ENCODE assay signal across 26 cellular contexts in the genomic region with DNA sequence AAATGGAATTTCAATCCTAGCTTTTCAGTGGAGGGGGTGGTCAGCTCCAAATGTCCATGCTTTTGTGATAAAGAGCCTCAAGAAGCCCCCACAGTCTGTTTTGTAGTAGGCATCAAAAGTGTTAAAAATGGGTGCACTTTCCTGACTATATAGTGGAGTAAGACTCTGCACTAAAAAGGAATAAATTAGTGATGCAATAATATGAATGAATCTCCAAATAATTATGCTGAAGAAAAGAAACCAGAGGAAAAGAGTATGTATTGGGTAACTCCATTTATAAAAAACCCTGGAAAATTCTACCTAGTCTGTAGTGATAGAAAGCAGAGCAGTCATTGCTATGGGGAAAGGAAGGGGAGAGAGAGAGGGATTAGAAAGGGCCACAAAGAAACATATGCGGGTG.
"Had no signal": no experiment of that assay in that cellular context is flagged by ENCODE, and none has a peak within 500 bp of the region (broad histone marks: within the 10 kb centered on the region; RNA-seq: fewer than 3 reads in every experiment).

No MANE protein-coding gene starts in this region.

- H3K27me3 ChIP-seq: adrenal gland, Peyer's patch had no signal

- H3K27ac Mint-ChIP-seq: activated CD8-positive, alpha-beta T cell treated with anti-CD3 and anti-CD28 coated beads, Interleukin-2, amount 10 ng/mL, durations not matched to agents 7 days and 5 days; activated naive CD8-positive, alpha-beta T cell treated with anti-CD3 and anti-CD28 coated beads, Interleukin-2, amount 10 ng/mL, durations not matched to agents 7 days and 5 days; T-helper 17 cell; WTC11 had no signal

- H3K36me3 ChIP-seq: adrenal gland, Peyer's patch had no signal

- H3K4me1 ChIP-seq: adrenal gland, Peyer's patch had no signal

- H3K9me3 ChIP-seq: adrenal gland, Peyer's patch had no signal

- DNase-seq: activated CD4-positive, alpha-beta T cell treated with anti-CD3 and anti-CD28 coated beads for 48 hours; activated CD4-positive, alpha-beta T cell treated with anti-CD3 and anti-CD28 coated beads, Interleukin-2, amount 50 U/mL, for 4 hours; activated CD4-positive, CD25-positive, alpha-beta regulatory T cell treated with anti-CD3 and anti-CD28 coated beads, Interleukin-2, amount 50 U/mL, for 72 hours; activated CD8-positive, alpha-beta memory T cell treated with anti-CD3 and anti-CD28 coated beads, Interleukin-2, amount 50 U/mL, for 48 hours; activated CD8-positive, alpha-beta T cell treated with anti-CD3 and anti-CD28 coated beads, Interleukin-2, amount 10 ng/mL, durations not matched to agents 7 days and 5 days; activated naive CD4-positive, alpha-beta T cell treated with anti-CD3 and anti-CD28 coated beads, Interleukin-2, amount 50 U/mL, for 16 hours; activated naive CD8-positive, alpha-beta T cell treated with anti-CD3 and anti-CD28 coated beads, Interleukin-2, amount 10 ng/mL, durations not matched to agents 7 days and 5 days; activated T-cell treated with anti-CD3 and anti-CD28 coated beads, Interleukin-2, amount 50 U/mL, for 1 hour; adrenal gland; anterior cingulate cortex; cerebellar nuclear complex; Kasumi-1; KBM-7; NCI-H1105 treated with DMSO at 0.1 percent for 48 hours; NCI-H1436 treated with DMSO at 0.1 percent for 48 hours; NCI-H187; NCI-H2081 treated with DMSO at 0.1 percent for 48 hours; NCI-H2171; NCI-H2227 treated with DMSO at 0.1 percent for 48 hours; NCI-H510A; Peyer's patch; SHP77; T-helper 17 cell; T-helper 9 cell had no signal

- H3K27ac ChIP-seq: adrenal gland, Peyer's patch, RWPE1 had no signal

- H3K4me3 Mint-ChIP-seq: activated CD8-positive, alpha-beta T cell treated with anti-CD3 and anti-CD28 coated beads, Interleukin-2, amount 10 ng/mL, durations not matched to agents 7 days and 5 days; activated naive CD8-positive, alpha-beta T cell treated with anti-CD3 and anti-CD28 coated beads, Interleukin-2, amount 10 ng/mL, durations not matched to agents 7 days and 5 days; T-helper 17 cell; WTC11 had no signal

- H3K36me3 Mint-ChIP-seq: WTC11 had no signal

- H3K4me3 ChIP-seq: adrenal gland, Peyer's patch had no signal

- H3K4me1 Mint-ChIP-seq: activated naive CD8-positive, alpha-beta T cell treated with anti-CD3 and anti-CD28 coated beads, Interleukin-2, amount 10 ng/mL, durations not matched to agents 7 days and 5 days; T-helper 17 cell; WTC11 had no signal

- H3K27me3 Mint-ChIP-seq: activated naive CD8-positive, alpha-beta T cell treated with anti-CD3 and anti-CD28 coated beads, Interleukin-2, amount 10 ng/mL, durations not matched to agents 7 days and 5 days had no signal

- H3K9me3 Mint-ChIP-seq: activated naive CD8-positive, alpha-beta T cell treated with anti-CD3 and anti-CD28 coated beads, Interleukin-2, amount 10 ng/mL, durations not matched to agents 7 days and 5 days had no signal

- ATAC-seq: activated CD8-positive, alpha-beta T cell treated with anti-CD3 and anti-CD28 coated beads, Interleukin-2, amount 10 ng/mL, durations not matched to agents 7 days and 5 days; T-helper 17 cell; WTC11 had no signal
